9 cellular contexts compared by ENCODE assay signal in the genomic region with DNA sequence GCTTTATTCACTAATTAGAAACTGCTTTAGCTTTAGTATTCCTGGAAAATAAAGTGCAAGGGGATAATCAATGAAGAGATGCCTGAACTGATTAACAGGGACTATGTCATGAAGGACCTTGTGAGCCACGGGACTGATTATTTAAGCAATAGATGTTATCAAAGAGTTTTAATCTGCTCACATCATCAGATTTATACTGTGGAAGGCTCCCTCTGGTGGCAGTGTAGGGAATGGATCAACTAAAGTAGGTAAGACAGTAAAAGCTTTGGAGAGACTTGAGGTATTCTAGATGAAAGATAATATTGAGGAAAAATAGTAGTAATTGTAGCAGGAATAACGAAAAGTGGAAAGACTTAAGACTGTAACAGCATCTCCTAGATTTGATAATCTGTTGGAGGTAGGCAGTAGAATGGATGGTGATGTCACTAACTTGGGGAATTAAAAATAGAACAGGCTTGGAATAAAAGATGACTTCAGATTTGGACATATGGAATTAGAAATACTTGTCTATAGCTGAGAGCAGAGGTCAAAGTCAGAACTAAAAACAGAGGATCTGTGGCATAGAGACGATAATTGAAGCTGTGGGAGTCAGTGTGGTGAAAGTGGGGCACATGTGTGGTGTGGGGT.
A peak's percentile ranks its signal among the peaks of the same experiment; 100 is the strongest.
DNase-seq lines count a peak whose midpoint lies in the region; ATAC-seq and TF ChIP-seq lines count a peak whose summit lies in the region.
"Had no signal": no experiment of that assay in that cellular context is flagged by ENCODE, and none has a peak within 500 bp of the region (broad histone marks: within the 10 kb centered on the region; RNA-seq: fewer than 3 reads in every experiment).

No MANE protein-coding gene starts in this region.

- peaks cover 5% of the 10 kb centered on the region for H3K27me3 Mint-ChIP-seq in activated CD4-positive, alpha-beta T cell treated with anti-CD3 and anti-CD28 coated beads for 36 hours
- H3K27me3 Mint-ChIP-seq in activated naive CD4-positive, alpha-beta T cell treated with anti-CD3 and anti-CD28 coated beads, Interleukin-2, amount 10 ng/mL, durations not matched to agents 7 days and 5 days, result no peaks in the 10 kb centered on the region
- H3K27me3 Mint-ChIP-seq in type B pancreatic cell, result peaks cover 4% of the 10 kb centered on the region
- H3K27me3 Mint-ChIP-seq: central memory CD8-positive, alpha-beta T cell had no signal

- H3K4me1 ChIP-seq in GM23248 (ENCODE audit: insufficient read depth), result no peaks in the 10 kb centered on the region

- in situ Hi-C loops in GM23248 (cut with MboI), result loop anchor here (25.0 kb wide), 1 partner anchor 1095 kb away; no protein-coding TSS in a partner anchor

- no peaks in the 10 kb centered on the region for H3K9me3 Mint-ChIP-seq in activated CD4-positive, alpha-beta T cell treated with anti-CD3 and anti-CD28 coated beads for 36 hours (ENCODE audit: low read depth)
- H3K9me3 Mint-ChIP-seq in activated naive CD4-positive, alpha-beta T cell treated with anti-CD3 and anti-CD28 coated beads, Interleukin-2, amount 10 ng/mL, durations not matched to agents 7 days and 5 days, result no peaks in the 10 kb centered on the region
- no peaks in the 10 kb centered on the region for H3K9me3 Mint-ChIP-seq in type B pancreatic cell
- H3K9me3 Mint-ChIP-seq: central memory CD8-positive, alpha-beta T cell had no signal

- H3K27me3 ChIP-seq in GM23248 (replicated peaks; ENCODE audit: insufficient read depth) (0 out of 2 replicates have a peak, but pooled peaks cover 3% of the 10 kb centered on the region), kidney epithelial cell (ENCODE audit: control insufficient read depth, insufficient read depth, low read length) (no peaks in the 10 kb centered on the region)

- H3K9me3 ChIP-seq in GM23248 (ENCODE audit: low read depth), result no peaks in the 10 kb centered on the region

- H4K20me1 ChIP-seq in GM23248 (ENCODE audit: insufficient read depth), result no peaks in the 10 kb centered on the region; the same call in 1 of the 2 replicates

- no peaks in the 10 kb centered on the region for H3F3A ChIP-seq in GM23248 (ENCODE audit: insufficient read depth)

- no peak for ATAC-seq in activated CD4-positive, alpha-beta T cell treated with anti-CD3 and anti-CD28 coated beads for 36 hours

- H3K36me3 Mint-ChIP-seq in activated CD4-positive, alpha-beta T cell treated with anti-CD3 and anti-CD28 coated beads for 36 hours (ENCODE audit: low read depth), result no peaks in the 10 kb centered on the region
- no peaks in the 10 kb centered on the region for H3K36me3 Mint-ChIP-seq in activated naive CD4-positive, alpha-beta T cell treated with anti-CD3 and anti-CD28 coated beads, Interleukin-2, amount 10 ng/mL, durations not matched to agents 7 days and 5 days
- no peaks in the 10 kb centered on the region for H3K36me3 Mint-ChIP-seq in type B pancreatic cell

- peak; percentile 75 for TF ChIP-seq CTCF in kidney epithelial cell (IDR thresholded peaks at IDR 0.05; ENCODE audit: insufficient read depth, low read length, poor library complexity, severe bottlenecking)
- TF ChIP-seq CTCF in type B pancreatic cell (conservative IDR thresholded peaks at IDR 0.05), result peak; percentile 91

- no peak overlapping the region for H3K4me3 Mint-ChIP-seq in activated CD4-positive, alpha-beta T cell treated with anti-CD3 and anti-CD28 coated beads for 36 hours
- no peak overlapping the region for H3K4me3 Mint-ChIP-seq in activated naive CD4-positive, alpha-beta T cell treated with anti-CD3 and anti-CD28 coated beads, Interleukin-2, amount 10 ng/mL, durations not matched to agents 7 days and 5 days
- no peak overlapping the region for H3K4me3 Mint-ChIP-seq in type B pancreatic cell
- H3K4me3 Mint-ChIP-seq: central memory CD8-positive, alpha-beta T cell had no signal

- no peaks in the 10 kb centered on the region for H3K79me2 ChIP-seq in GM23248 (ENCODE audit: insufficient read depth)

- no peaks in the 10 kb centered on the region for H3K4me1 Mint-ChIP-seq in activated CD4-positive, alpha-beta T cell treated with anti-CD3 and anti-CD28 coated beads for 36 hours
- no peaks in the 10 kb centered on the region for H3K4me1 Mint-ChIP-seq in activated naive CD4-positive, alpha-beta T cell treated with anti-CD3 and anti-CD28 coated beads, Interleukin-2, amount 10 ng/mL, durations not matched to agents 7 days and 5 days
- H3K4me1 Mint-ChIP-seq in type B pancreatic cell (ENCODE audit: unreplicated experiment), result no peaks in the 10 kb centered on the region
- H3K4me1 Mint-ChIP-seq: central memory CD8-positive, alpha-beta T cell had no signal

- H3K4me3 ChIP-seq in GM23248 (no peak overlapping the region), kidney epithelial cell (ENCODE audit: low read depth, low read length) (no peak overlapping the region)

- H3K9ac ChIP-seq in GM23248, result no peak overlapping the region

- H3K36me3 ChIP-seq in GM23248 (ENCODE audit: low read depth) (no peaks in the 10 kb centered on the region), kidney epithelial cell (ENCODE audit: control insufficient read depth, insufficient read depth, low read length) (no peaks in the 10 kb centered on the region)

- no peaks in the 10 kb centered on the region for H3K9me2 ChIP-seq in GM23248 (ENCODE audit: insufficient read depth)

- intact Hi-C loops in activated CD4-positive, alpha-beta T cell treated with anti-CD3 and anti-CD28 coated beads for 36 hours (cut with DNase I, micrococcal nuclease), result loop anchor here (1.0 to 5.0 kb wide), 3 partner anchors 934 to 1100 kb away; no protein-coding TSS in a partner anchor

- WGBS in GM23248 (ENCODE audit: low coverage in 1 of 2, low lambda C conversion rate in 2 of 2, missing lambda C conversion rate in 2 of 2), 2 experiments, result 0% methylated on average over 3 of the region's 3 CpGs

- peak; percentile 53 for DNase-seq in activated CD4-positive, alpha-beta T cell treated with anti-CD3 and anti-CD28 coated beads for 36 hours
- no peak for DNase-seq in activated CD4-positive, alpha-beta T cell treated with anti-CD3 and anti-CD28 coated beads, Interleukin-2, amount 50 U/mL, for 4 hours
- DNase-seq in GM23248 (peak; percentile 60), NCI-H1694 (lab: John Stamatoyannopoulos, UW) (peak; percentile 12), kidney epithelial cell (ENCODE audit: low read depth) (peak; percentile 2), type B pancreatic cell (ENCODE audit: extremely low spot score, unreplicated experiment) (no peak), mesenteric fat pad (ENCODE audit: low spot score) (no peak)
- DNase-seq in activated naive CD4-positive, alpha-beta T cell treated with anti-CD3 and anti-CD28 coated beads, Interleukin-2, amount 10 ng/mL, durations not matched to agents 7 days and 5 days, result peak; percentile 35

- no peak overlapping the region for H2AFZ ChIP-seq in GM23248

- CTCF ChIA-PET in activated CD4-positive, alpha-beta T cell treated with anti-CD3 and anti-CD28 coated beads for 36 hours (lab: Charles Lee), result interaction anchor here (0.5 to 1.4 kb wide), 5 partner anchors 21 to 392 kb away, joined by 3 to 4 read pairs (median 3); no protein-coding TSS in a partner anchor
- CTCF ChIA-PET in activated naive CD4-positive, alpha-beta T cell treated with anti-CD3 and anti-CD28 coated beads, Interleukin-2, amount 10 ng/mL, durations not matched to agents 7 days and 5 days (lab: Charles Lee), result interaction anchor here (1.1 to 2.0 kb wide), 2 partner anchors 21 to 935 kb away, joined by 3 to 12 read pairs; no protein-coding TSS in a partner anchor

- no peak overlapping the region for H3K27ac ChIP-seq in GM23248

- POLR2A ChIA-PET in activated CD4-positive, alpha-beta T cell treated with anti-CD3 and anti-CD28 coated beads for 36 hours (lab: Charles Lee), result no interaction called here

- no peak overlapping the region for H3K27ac Mint-ChIP-seq in activated CD4-positive, alpha-beta T cell treated with anti-CD3 and anti-CD28 coated beads for 36 hours
- no peak overlapping the region for H3K27ac Mint-ChIP-seq in activated naive CD4-positive, alpha-beta T cell treated with anti-CD3 and anti-CD28 coated beads, Interleukin-2, amount 10 ng/mL, durations not matched to agents 7 days and 5 days
- no peak overlapping the region for H3K27ac Mint-ChIP-seq in type B pancreatic cell

- no peak overlapping the region for H3K4me2 ChIP-seq in GM23248 (ENCODE audit: unreplicated experiment)

Comparison
In these comparisons a context has a peak if more than half of its experiments do, and no peak if none do; other contexts are left out.
1. DNase-seq: peak in activated CD4-positive, alpha-beta T cell treated with anti-CD3 and anti-CD28 coated beads for 36 hours (single experiment), GM23248 (single experiment), NCI-H1694 (single experiment), activated naive CD4-positive, alpha-beta T cell treated with anti-CD3 and anti-CD28 coated beads, Interleukin-2, amount 10 ng/mL, durations not matched to agents 7 days and 5 days (single experiment) and kidney epithelial cell (single experiment); none in activated CD4-positive, alpha-beta T cell treated with anti-CD3 and anti-CD28 coated beads, Interleukin-2, amount 50 U/mL, for 4 hours (0 of 2), type B pancreatic cell (single experiment) and mesenteric fat pad (single experiment).